ENCODE assay signal across 8 cellular contexts in the genomic region with DNA sequence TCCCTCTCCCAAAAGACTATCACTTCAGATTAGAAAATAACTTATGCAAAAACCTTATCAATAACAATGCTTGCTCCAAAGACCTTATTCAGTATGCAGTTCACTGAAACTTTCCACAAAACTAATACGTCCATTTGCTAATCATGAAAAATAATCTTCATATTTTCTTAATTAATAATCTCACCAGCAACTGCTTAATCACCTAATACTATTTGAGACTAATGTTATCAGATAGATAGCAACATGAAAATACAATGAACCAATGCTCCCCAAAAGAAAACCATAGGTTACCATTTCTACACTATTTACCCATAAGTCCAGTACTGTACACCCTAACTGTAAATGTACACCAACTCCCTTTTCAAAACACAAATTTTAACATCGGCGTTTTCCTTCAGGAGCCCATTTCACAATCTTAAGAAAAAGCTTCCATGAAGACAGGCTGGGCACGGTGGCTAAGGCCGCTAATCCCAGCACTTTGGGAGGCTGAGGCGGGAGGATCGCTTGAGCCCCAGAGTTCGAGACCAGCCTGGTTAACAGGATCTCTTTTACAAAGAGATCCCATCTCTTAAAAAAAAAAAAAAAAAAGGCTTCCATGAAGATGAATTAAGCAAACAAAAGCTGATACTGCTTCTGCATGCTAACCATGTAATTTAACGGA. TPM values are rescaled to one million over a fixed set of nuclear protein-coding genes. Genes with fewer than 3 reads are reported as not detected.
DNase-seq lines count a peak whose midpoint lies in the region; ATAC-seq and TF ChIP-seq lines count a peak whose summit lies in the region.

No MANE protein-coding gene starts in this region.

- peak overlapping the region; percentile 81 for H3K4me3 Mint-ChIP-seq in WTC11
- peak overlapping the region; percentile 83 for H3K4me3 Mint-ChIP-seq in stimulated activated memory B cell treated with anti-CD40 and anti-IgM and Interleukin-4, amounts not matched to agents 10 μg/mL and 1 μg/mL and 100 μg/mL, for 72 hours

- 20% methylated on average over 9 of the region's 9 CpGs for WGBS in hepatocyte (ENCODE audit: low lambda C conversion rate, missing lambda C conversion rate)

- peaks cover 10% of the 10 kb centered on the region for H3K36me3 Mint-ChIP-seq in WTC11
- no peaks in the 10 kb centered on the region for H3K36me3 Mint-ChIP-seq in stimulated activated memory B cell treated with anti-CD40 and anti-IgM and Interleukin-4, amounts not matched to agents 10 μg/mL and 1 μg/mL and 100 μg/mL, for 72 hours

- no peaks in the 10 kb centered on the region for H3K27me3 ChIP-seq in hepatocyte

- CTCF ChIA-PET in WTC11 (lab: Charles Lee), result interaction anchor here (0.6 to 1.2 kb wide), 4 partner anchors 19 to 155 kb away, joined by 3 to 5 read pairs (median 4); no protein-coding TSS in a partner anchor

- no peak for ATAC-seq in WTC11
- no peak for ATAC-seq in stimulated activated memory B cell treated with anti-CD40 and anti-IgM and Interleukin-4, amounts not matched to agents 10 μg/mL and 1 μg/mL and 100 μg/mL, for 72 hours
- ATAC-seq in HG03159 (IDR thresholded peaks at IDR 0.05; ENCODE audit: unreplicated experiment), result no peak

- TF ChIP-seq CTCF in WTC11 (IDR thresholded peaks at IDR 0.05) (no peak), hepatocyte (IDR thresholded peaks at IDR 0.05; ENCODE audit: poor library complexity) (no peak)

- peaks cover 58% of the 10 kb centered on the region for H4K20me1 ChIP-seq in hepatocyte (ENCODE audit: insufficient read depth, poor library complexity, severe bottlenecking)

- DNase-seq in NCI-H2171 treated with DMSO at 0.1 percent for 48 hours (lab: John Stamatoyannopoulos, UW) (peak; percentile 30), NCI-H2171 (lab: John Stamatoyannopoulos, UW) (no peak), WTC11 (ENCODE audit: low spot score) (no peak), hepatocyte (ENCODE audit: low spot score) (no peak), NCI-H446 (lab: John Stamatoyannopoulos, UW) (no peak)
- no peak for DNase-seq in effector CD4-positive, alpha-beta T cell

- peaks cover 78% of the 10 kb centered on the region for H3K79me2 ChIP-seq in hepatocyte

- H3K4me3 ChIP-seq in hepatocyte, result peak overlapping the region; percentile 98

- POLR2A ChIA-PET in WTC11 (lab: Charles Lee), result interaction anchor here (1.2 kb wide), 1 partner anchor 20 kb away, joined by 3 read pairs; no protein-coding TSS in a partner anchor

- peak overlapping the region; percentile 24; the same call in 1 of the 2 replicates for H3K27ac Mint-ChIP-seq in WTC11
- H3K27ac Mint-ChIP-seq in stimulated activated memory B cell treated with anti-CD40 and anti-IgM and Interleukin-4, amounts not matched to agents 10 μg/mL and 1 μg/mL and 100 μg/mL, for 72 hours, result peak overlapping the region; percentile 89

- no peaks in the 10 kb centered on the region for H3K9me2 ChIP-seq in hepatocyte (replicated peaks; ENCODE audit: insufficient read depth)

- H3K4me1 ChIP-seq in hepatocyte (ENCODE audit: insufficient read depth), result peaks cover 35% of the 10 kb centered on the region

- no peak overlapping the region for H2AFZ ChIP-seq in hepatocyte

- peaks cover 4% of the 10 kb centered on the region; the same call in 1 of the 2 replicates for H3K9me3 Mint-ChIP-seq in WTC11
- H3K9me3 Mint-ChIP-seq in stimulated activated memory B cell treated with anti-CD40 and anti-IgM and Interleukin-4, amounts not matched to agents 10 μg/mL and 1 μg/mL and 100 μg/mL, for 72 hours, result no peaks in the 10 kb centered on the region

- peaks cover 41% of the 10 kb centered on the region for H3K4me1 Mint-ChIP-seq in WTC11
- H3K4me1 Mint-ChIP-seq in stimulated activated memory B cell treated with anti-CD40 and anti-IgM and Interleukin-4, amounts not matched to agents 10 μg/mL and 1 μg/mL and 100 μg/mL, for 72 hours, result peaks cover 62% of the 10 kb centered on the region

- no peaks in the 10 kb centered on the region for H3K27me3 Mint-ChIP-seq in WTC11 (ENCODE audit: low read depth)
- no peaks in the 10 kb centered on the region for H3K27me3 Mint-ChIP-seq in stimulated activated memory B cell treated with anti-CD40 and anti-IgM and Interleukin-4, amounts not matched to agents 10 μg/mL and 1 μg/mL and 100 μg/mL, for 72 hours

- no peaks in the 10 kb centered on the region for H3K36me3 ChIP-seq in hepatocyte (replicated peaks; ENCODE audit: insufficient read depth, low read depth)

- peak overlapping the region; percentile 82 for H3K4me2 ChIP-seq in hepatocyte

- no peaks in the 10 kb centered on the region for H3K9me3 ChIP-seq in hepatocyte (ENCODE audit: low read depth)

- peak overlapping the region; percentile 99 for H3K27ac ChIP-seq in hepatocyte

TF ChIP-seq in WTC11, 78 proteins besides CTCF, POLR2A, EP300 and RAD21:
- TF ChIP-seq ZSCAN18 (CRISPR knock-in tag; IDR thresholded peaks at IDR 0.05) (no peak), ZNF281 (CRISPR knock-in tag; IDR thresholded peaks at IDR 0.05) (no peak), ATF1 (CRISPR knock-in tag; IDR thresholded peaks at IDR 0.05) (no peak)

RNA-seq across cellular contexts. Expression of gene GNB1, which starts 1.7 kb away (rescaled TPM):
- total RNA-seq in WTC11 (2021) (339 to 383 TPM (median 360 TPM) in 3 replicates), hepatocyte (134 and 155 TPM in 2 replicates)
- 154 and 175 TPM in 2 replicates for polyA plus RNA-seq in hepatocyte

RNA-seq across cellular contexts. Expression of gene CALML6, which starts 25.8 kb away (rescaled TPM):
- total RNA-seq in WTC11 (2021) (0.87 to 2.1 TPM (median 1.9 TPM) in 3 replicates), hepatocyte (0.53 TPM in 1 of 2 replicates, not detected in the other)
- polyA plus RNA-seq in hepatocyte, result 0.33 and 1.3 TPM in 2 replicates

RNA-seq across cellular contexts. Expression of gene TMEM52, which starts 29.9 kb away (rescaled TPM):
- total RNA-seq in WTC11 (2021) (15.0 to 21.9 TPM (median 20.0 TPM) in 3 replicates), hepatocyte (3.6 and 5.8 TPM in 2 replicates)
- 5.3 and 5.8 TPM in 2 replicates for polyA plus RNA-seq in hepatocyte
